Comparison of ENCODE assay signal across 16 cellular contexts in genomic region chr4:44674471-44674870, GRCh38. TPM values are rescaled to one million over a fixed set of nuclear protein-coding genes. Genes with fewer than 3 reads are reported as not detected.
DNase-seq lines count a peak whose midpoint lies in the region; ATAC-seq and TF ChIP-seq lines count a peak whose summit lies in the region.
"Had no signal": no experiment of that assay in that cellular context is flagged by ENCODE, and none has a peak within 500 bp of the region (broad histone marks: within the 10 kb centered on the region; RNA-seq: fewer than 3 reads in every experiment).

No MANE protein-coding gene starts in this region.

- no peak overlapping the region for H3K14ac ChIP-seq in IMR-90 (replicated peaks; ENCODE audit: low read depth, low read length)

- no peak overlapping the region for H3K27ac Mint-ChIP-seq in stimulated activated memory B cell treated with anti-CD40 and anti-IgM and Interleukin-4, amounts not matched to agents 10 μg/mL and 1 μg/mL and 100 μg/mL, for 72 hours
- H3K27ac Mint-ChIP-seq in activated CD8-positive, alpha-beta memory T cell treated with anti-CD3 and anti-CD28 coated beads, Interleukin-2, amount 10 ng/mL, durations not matched to agents 7 days and 5 days: no peak overlapping the region

- H3K9me1 ChIP-seq in IMR-90 (ENCODE audit: insufficient read depth, low read length): no peaks in the 10 kb centered on the region

- no peak for TF ChIP-seq RAD21 in IMR-90 (IDR thresholded peaks at IDR 0.05; ENCODE audit: low read length)

- BruUV-seq in IMR-90 (replicated peaks; lab: Mats Ljungman, UMichigan): no TSS peak

- H3K27ac ChIP-seq in IMR-90 (ENCODE audit: insufficient read depth, low read length): no peak overlapping the region
- H3K27ac ChIP-seq in RWPE1: no peak overlapping the region
- no peak overlapping the region for H3K27ac ChIP-seq in mesendoderm (ENCODE audit: low read depth, low read length)
- H3K27ac ChIP-seq: gastroesophageal sphincter, SJSA1 had no signal

- no peak overlapping the region for H4K91ac ChIP-seq in IMR-90 (ENCODE audit: insufficient read depth, low read depth, low read length)

- no peak overlapping the region for H3K18ac ChIP-seq in IMR-90 (ENCODE audit: low read depth, low read length)
- H3K18ac ChIP-seq in mesendoderm (ENCODE audit: low read length): no peak overlapping the region

- CTCF ChIA-PET in IMR-90 (lab: Yijun Ruan, JAX) (no interaction called here), RWPE1 (lab: Yijun Ruan, JAX) (no interaction called here)
- CTCF ChIA-PET in activated CD8-positive, alpha-beta memory T cell treated with anti-CD3 and anti-CD28 coated beads, Interleukin-2, amount 10 ng/mL, durations not matched to agents 7 days and 5 days (lab: Charles Lee): no interaction called here

- H2BK20ac ChIP-seq in IMR-90 (ENCODE audit: low read depth, low read length): no peak overlapping the region

- H4K20me1 ChIP-seq in IMR-90 (ENCODE audit: insufficient read depth, low read length): no peaks in the 10 kb centered on the region

- H3K9me3 ChIP-seq in IMR-90 (ENCODE audit: control insufficient read depth, insufficient read depth, low read length): no peaks in the 10 kb centered on the region
- H3K9me3 ChIP-seq: gastroesophageal sphincter, SJSA1 had no signal

- no peak overlapping the region for H2AK9ac ChIP-seq in IMR-90 (replicated peaks; ENCODE audit: low read depth, low read length, poor library complexity)

- H3K36me3 ChIP-seq in IMR-90 (ENCODE audit: control insufficient read depth, insufficient read depth, low read length) (no peaks in the 10 kb centered on the region), mesendoderm (ENCODE audit: control insufficient read depth, insufficient read depth, low read length) (no peaks in the 10 kb centered on the region)
- H3K36me3 ChIP-seq: gastroesophageal sphincter had no signal

- H3K4me1 ChIP-seq in IMR-90 (ENCODE audit: control insufficient read depth, insufficient read depth, low read length): no peaks in the 10 kb centered on the region
- peaks cover 3% of the 10 kb centered on the region for H3K4me1 ChIP-seq in mesendoderm (ENCODE audit: control insufficient read depth, low read depth, low read length)
- H3K4me1 ChIP-seq: SJSA1 had no signal

- dilution Hi-C loops in IMR-90 (cut with HindIII; ENCODE audit: low sequenced_read_pairs, unreplicated experiment): no loop called here

- H3K36me3 Mint-ChIP-seq in stimulated activated memory B cell treated with anti-CD40 and anti-IgM and Interleukin-4, amounts not matched to agents 10 μg/mL and 1 μg/mL and 100 μg/mL, for 72 hours: no peaks in the 10 kb centered on the region
- no peaks in the 10 kb centered on the region for H3K36me3 Mint-ChIP-seq in activated CD8-positive, alpha-beta memory T cell treated with anti-CD3 and anti-CD28 coated beads, Interleukin-2, amount 10 ng/mL, durations not matched to agents 7 days and 5 days

- no peak overlapping the region for H3K56ac ChIP-seq in IMR-90 (ENCODE audit: extremely low read depth, insufficient read depth, low read length)
- H3K56ac ChIP-seq in mesendoderm (ENCODE audit: low read length): no peak overlapping the region

- H2BK120ac ChIP-seq in IMR-90 (ENCODE audit: low read depth, low read length) (no peak overlapping the region), mesendoderm (ENCODE audit: low read depth, low read length) (no peak overlapping the region)

- TF ChIP-seq POLR2A in IMR-90 (IDR thresholded peaks at IDR 0.05; ENCODE audit: low read depth, low read length): no peak

- H3K4ac ChIP-seq in IMR-90 (ENCODE audit: low read depth, low read length) (no peak overlapping the region), mesendoderm (ENCODE audit: low read depth, low read length) (no peak overlapping the region)

- intact Hi-C loops in IMR-90 (cut with micrococcal nuclease): no loop called here

- no peak for ATAC-seq in IMR-90 (ENCODE audit: low read depth)
- no peak for ATAC-seq in stimulated activated memory B cell treated with anti-CD40 and anti-IgM and Interleukin-4, amounts not matched to agents 10 μg/mL and 1 μg/mL and 100 μg/mL, for 72 hours
- no peak for ATAC-seq in activated CD8-positive, alpha-beta memory T cell treated with anti-CD3 and anti-CD28 coated beads, Interleukin-2, amount 10 ng/mL, durations not matched to agents 7 days and 5 days
- ATAC-seq: gastroesophageal sphincter, sciatic nerve had no signal

- in situ Hi-C loops in IMR-90 (cut with MboI; ENCODE audit: low sequenced_read_pairs): no loop called here

- H3K27me3 ChIP-seq in IMR-90 (ENCODE audit: control insufficient read depth, insufficient read depth, low read length): no peaks in the 10 kb centered on the region
- no peaks in the 10 kb centered on the region for H3K27me3 ChIP-seq in mesendoderm (ENCODE audit: insufficient read depth, low read length, poor library complexity)
- H3K27me3 ChIP-seq: gastroesophageal sphincter, SJSA1 had no signal

- no peak overlapping the region for H3K4me3 ChIP-seq in IMR-90 (ENCODE audit: insufficient read depth, low read depth, low read length)
- no peak overlapping the region for H3K4me3 ChIP-seq in fibroblast of the aortic adventitia (ENCODE audit: low read depth, low read length)
- H3K4me3 ChIP-seq in mesendoderm (ENCODE audit: low read length): no peak overlapping the region
- H3K4me3 ChIP-seq: gastroesophageal sphincter, SJSA1 had no signal

- no peaks in the 10 kb centered on the region for H3K9me3 Mint-ChIP-seq in stimulated activated memory B cell treated with anti-CD40 and anti-IgM and Interleukin-4, amounts not matched to agents 10 μg/mL and 1 μg/mL and 100 μg/mL, for 72 hours
- no peaks in the 10 kb centered on the region for H3K9me3 Mint-ChIP-seq in activated CD8-positive, alpha-beta memory T cell treated with anti-CD3 and anti-CD28 coated beads, Interleukin-2, amount 10 ng/mL, durations not matched to agents 7 days and 5 days (ENCODE audit: low read depth)

- no peak overlapping the region for H2AK5ac ChIP-seq in IMR-90 (ENCODE audit: low read depth, low read length)
- no peak overlapping the region for H2AK5ac ChIP-seq in mesendoderm (ENCODE audit: low read length)

- no peak overlapping the region for H2AFZ ChIP-seq in IMR-90 (replicated peaks; ENCODE audit: low read length, poor library complexity)

- H2BK15ac ChIP-seq in IMR-90 (ENCODE audit: low read depth, low read length): no peak overlapping the region
- H2BK15ac ChIP-seq in mesendoderm (replicated peaks; ENCODE audit: low read depth): no peak overlapping the region

- H3K4me2 ChIP-seq in IMR-90 (ENCODE audit: low read depth, low read length) (no peak overlapping the region), mesendoderm (ENCODE audit: low read length) (no peak overlapping the region)

- H3K79me1 ChIP-seq in IMR-90 (ENCODE audit: low read depth in 1 of 2, low read length in 2 of 2) (peaks cover 4 to 14% of the 10 kb centered on the region in 2 experiments; a peak in 3 of 4 replicates), mesendoderm (ENCODE audit: low read length) (no peaks in the 10 kb centered on the region)

- H3K4me1 Mint-ChIP-seq in stimulated activated memory B cell treated with anti-CD40 and anti-IgM and Interleukin-4, amounts not matched to agents 10 μg/mL and 1 μg/mL and 100 μg/mL, for 72 hours: peaks cover 5% of the 10 kb centered on the region
- H3K4me1 Mint-ChIP-seq in activated CD8-positive, alpha-beta memory T cell treated with anti-CD3 and anti-CD28 coated beads, Interleukin-2, amount 10 ng/mL, durations not matched to agents 7 days and 5 days: peaks cover 13% of the 10 kb centered on the region

- no peaks in the 10 kb centered on the region for H3K27me3 Mint-ChIP-seq in stimulated activated memory B cell treated with anti-CD40 and anti-IgM and Interleukin-4, amounts not matched to agents 10 μg/mL and 1 μg/mL and 100 μg/mL, for 72 hours
- H3K27me3 Mint-ChIP-seq in activated CD8-positive, alpha-beta memory T cell treated with anti-CD3 and anti-CD28 coated beads, Interleukin-2, amount 10 ng/mL, durations not matched to agents 7 days and 5 days: peaks cover 8% of the 10 kb centered on the region

- no peak overlapping the region for H3K23ac ChIP-seq in IMR-90 (ENCODE audit: low read depth, low read length)
- H3K23ac ChIP-seq in mesendoderm (ENCODE audit: low read length): no peak overlapping the region

- 0 out of 2 replicates have a peak, but pooled peaks have one; percentile 2 for TF ChIP-seq CTCF in IMR-90 (conservative IDR thresholded peaks at IDR 0.05; ENCODE audit: low read depth, low read length)
- 0 out of 2 replicates have a peak, but pooled peaks have one; percentile 16 for TF ChIP-seq CTCF in RWPE1 (conservative IDR thresholded peaks at IDR 0.05; ENCODE audit: low read depth)
- peak; percentile 15 for TF ChIP-seq CTCF in fibroblast of the aortic adventitia (IDR thresholded peaks at IDR 0.05; ENCODE audit: insufficient read depth, low read length)

- peaks cover 8% of the 10 kb centered on the region for H3K79me2 ChIP-seq in mesendoderm (ENCODE audit: control insufficient read depth, insufficient read depth, low read length)

- DNase-seq in COR-L47 (lab: John Stamatoyannopoulos, UW): peak; percentile 20
- DNase-seq in IMR-90: no peak
- no peak for DNase-seq in RWPE1 (ENCODE audit: low spot score)
- DNase-seq in fibroblast of the aortic adventitia (ENCODE audit: low read depth): peak; percentile 4
- DNase-seq in NCI-H1694 (lab: John Stamatoyannopoulos, UW): no peak
- DNase-seq in activated CD8-positive, alpha-beta memory T cell treated with anti-CD3 and anti-CD28 coated beads, Interleukin-2, amount 10 ng/mL, durations not matched to agents 7 days and 5 days: no peak
- no peak for DNase-seq in mesendoderm
- DNase-seq: amygdala; cerebellar nuclear complex; NCI-H2171 treated with DMSO at 0.1 percent for 48 hours; nucleus accumbens; stimulated activated CD4-positive, alpha-beta T cell treated with anti-CD3 and anti-CD28 coated beads, Interleukin-2, amount 100 ng/mL, for 24 hours had no signal

- no peak overlapping the region for H2BK5ac ChIP-seq in IMR-90 (ENCODE audit: low read depth, low read length, poor library complexity, severe bottlenecking)
- no peak overlapping the region for H2BK5ac ChIP-seq in mesendoderm (ENCODE audit: low read length)

- H3K9ac ChIP-seq in IMR-90 (ENCODE audit: low read depth, low read length) (no peak overlapping the region), mesendoderm (ENCODE audit: low read length) (no peak overlapping the region)

- POLR2A ChIA-PET in IMR-90 (lab: Charles Lee; ENCODE audit: unreplicated experiment): no interaction called here
- POLR2A ChIA-PET in RWPE1 (lab: Yijun Ruan, JAX; ENCODE audit: low non-redundant PET): no interaction called here

- H3K4me3 Mint-ChIP-seq in stimulated activated memory B cell treated with anti-CD40 and anti-IgM and Interleukin-4, amounts not matched to agents 10 μg/mL and 1 μg/mL and 100 μg/mL, for 72 hours: no peak overlapping the region
- H3K4me3 Mint-ChIP-seq in activated CD8-positive, alpha-beta memory T cell treated with anti-CD3 and anti-CD28 coated beads, Interleukin-2, amount 10 ng/mL, durations not matched to agents 7 days and 5 days: no peak overlapping the region

- H4K8ac ChIP-seq in IMR-90 (ENCODE audit: low read depth in 2 of 2, low read length in 2 of 2) (no peak overlapping the region), mesendoderm (ENCODE audit: low read depth, low read length) (no peak overlapping the region)

- WGBS in IMR-90 (ENCODE audit: extremely low coverage in 2 of 2, insufficient read length in 1 of 2), 2 experiments: no CpG with 5 or more reads among the region's 1 CpG
- WGBS in mesendoderm (ENCODE audit: extremely low coverage, insufficient coverage, low lambda C conversion rate): no CpG with 5 or more reads among the region's 1 CpG

- H4K5ac ChIP-seq in IMR-90 (ENCODE audit: low read depth, low read length) (no peak overlapping the region), mesendoderm (ENCODE audit: low read length) (no peak overlapping the region)

RNA-seq across cellular contexts. Expression of gene GUF1, which starts 3.7 kb away (rescaled TPM):
- total RNA-seq in IMR-90 (2012; rRNA removed): 10.6 and 21.7 TPM in 2 replicates
- 8.3 and 9.9 TPM in 2 replicates for polyA plus RNA-seq in IMR-90 (2012; rRNA removed)
- polyA plus RNA-seq in IMR-90 (2012; cell fraction: cytosol; rRNA removed): 1.6 and 1.9 TPM in 2 replicates
- polyA plus RNA-seq in IMR-90 (2012; cell fraction: nucleus; rRNA removed; ENCODE audit: low replicate concordance): 2.8 and 15.3 TPM in 2 replicates
- total RNA-seq in fibroblast of the aortic adventitia (ENCODE audit: low replicate concordance): 21.9 and 28.5 TPM in 2 replicates
- total RNA-seq in activated CD8-positive, alpha-beta memory T cell treated with anti-CD3 and anti-CD28 coated beads, Interleukin-2, amount 10 ng/mL, durations not matched to agents 7 days and 5 days: 10 to 100 TPM; 22.0 to 23.7 TPM
- polyA plus RNA-seq in mesendoderm (2013, experiment 1 of 2): 29.1 TPM
- 28.9 TPM for polyA plus RNA-seq in mesendoderm (2013, experiment 2 of 2)

RNA-seq across cellular contexts. Expression of gene YIPF7, which starts 23.0 kb away (rescaled TPM):
- total RNA-seq in IMR-90 (2012; rRNA removed) (not detected in 2 replicates), fibroblast of the aortic adventitia (ENCODE audit: low replicate concordance) (not detected in 2 replicates)
- not detected in 2 replicates for polyA plus RNA-seq in IMR-90 (2012; rRNA removed)
- polyA plus RNA-seq in IMR-90 (2012; cell fraction: cytosol; rRNA removed): not detected in 2 replicates
- 0.11 TPM in 1 of 2 replicates, not detected in the other for polyA plus RNA-seq in IMR-90 (2012; cell fraction: nucleus; rRNA removed; ENCODE audit: low replicate concordance)
- not detected for total RNA-seq in activated CD8-positive, alpha-beta memory T cell treated with anti-CD3 and anti-CD28 coated beads, Interleukin-2, amount 10 ng/mL, durations not matched to agents 7 days and 5 days
- polyA plus RNA-seq in mesendoderm (2013, experiment 1 of 2): not detected
- polyA plus RNA-seq in mesendoderm (2013, experiment 2 of 2): not detected
- total RNA-seq: gastroesophageal sphincter, SJSA1 had no signal

RNA-seq across cellular contexts. Expression of gene GNPDA2, which starts 51.9 kb away (rescaled TPM):
- total RNA-seq in IMR-90 (2012; rRNA removed): 13.4 and 23.1 TPM in 2 replicates
- 8.2 and 11.0 TPM in 2 replicates for polyA plus RNA-seq in IMR-90 (2012; rRNA removed)
- 1.3 and 1.5 TPM in 2 replicates for polyA plus RNA-seq in IMR-90 (2012; cell fraction: cytosol; rRNA removed)
- 0.60 and 5.8 TPM in 2 replicates for polyA plus RNA-seq in IMR-90 (2012; cell fraction: nucleus; rRNA removed; ENCODE audit: low replicate concordance)
- total RNA-seq in fibroblast of the aortic adventitia (ENCODE audit: low replicate concordance): 34.4 and 41.4 TPM in 2 replicates
- 10 to 100 TPM in 1 of 2 experiments, 1 to 10 TPM in 1; 9.7 to 13.1 TPM for total RNA-seq in activated CD8-positive, alpha-beta memory T cell treated with anti-CD3 and anti-CD28 coated beads, Interleukin-2, amount 10 ng/mL, durations not matched to agents 7 days and 5 days
- 4.2 TPM for polyA plus RNA-seq in mesendoderm (2013, experiment 1 of 2)
- polyA plus RNA-seq in mesendoderm (2013, experiment 2 of 2): 3.9 TPM

Comparison
In these comparisons a context has a peak if more than half of its experiments do, and no peak if none do; other contexts are left out.
1. DNase-seq: peak in COR-L47 (single experiment) and fibroblast of the aortic adventitia (single experiment); none in IMR-90 (single experiment), RWPE1 (single experiment), NCI-H1694 (single experiment), activated CD8-positive, alpha-beta memory T cell treated with anti-CD3 and anti-CD28 coated beads, Interleukin-2, amount 10 ng/mL, durations not matched to agents 7 days and 5 days (single experiment) and mesendoderm (single experiment).
2. Peak in every context shown above with its lines, with median percentiles within 50 percentile points of each other: CTCF ChIP-seq.